Comparison of ENCODE assay signal across 9 cellular contexts in the genomic region with DNA sequence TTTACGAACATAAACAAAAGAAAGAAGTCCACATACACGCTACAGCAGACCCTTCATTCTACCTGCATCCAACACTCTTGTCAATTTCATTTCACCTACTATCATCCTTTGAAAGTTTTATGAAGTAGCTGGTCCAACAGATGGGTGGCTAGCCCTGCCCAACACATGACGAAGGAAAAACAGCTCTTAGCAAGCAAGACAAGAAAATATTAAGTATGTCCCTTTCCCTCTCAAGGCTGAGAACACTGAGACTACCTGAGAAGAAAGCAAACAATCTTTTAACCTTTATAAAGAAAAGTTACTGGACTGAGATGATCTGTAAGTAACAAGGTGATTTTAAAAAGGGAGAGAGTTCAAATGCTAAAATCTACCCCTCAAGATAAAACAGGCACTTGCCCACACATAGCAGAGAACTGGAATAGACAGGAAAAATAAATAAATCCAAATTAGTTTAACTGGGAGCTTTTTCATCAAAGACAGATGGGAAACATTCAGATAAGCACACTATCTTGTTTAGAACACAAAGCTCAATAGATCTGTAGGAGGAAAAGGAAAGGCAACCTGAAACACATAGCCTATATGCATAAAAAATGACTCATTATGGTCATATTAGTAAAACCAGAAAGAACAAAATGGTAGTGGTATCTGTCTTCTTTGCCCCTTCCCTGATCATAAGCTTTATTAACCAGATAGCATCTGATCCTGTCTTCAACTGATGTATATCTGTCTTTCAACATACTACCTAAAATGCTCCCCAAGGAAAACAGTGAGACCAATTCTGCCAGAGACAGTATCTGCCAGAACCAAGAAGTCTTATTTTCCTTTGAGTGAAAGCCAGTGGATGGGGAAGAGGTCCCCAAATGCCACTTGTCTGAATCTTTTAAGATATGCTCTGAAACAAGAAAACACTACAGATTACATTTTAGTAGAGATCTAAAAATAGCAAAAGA.
DNase-seq lines count a peak whose midpoint lies in the region; ATAC-seq and TF ChIP-seq lines count a peak whose summit lies in the region.
"Had no signal": no experiment of that assay in that cellular context is flagged by ENCODE, and none has a peak within 500 bp of the region (broad histone marks: within the 10 kb centered on the region; RNA-seq: fewer than 3 reads in every experiment).

No MANE protein-coding gene starts in this region.

- H3K9me3 ChIP-seq in heart right ventricle, result no peaks in the 10 kb centered on the region
- H3K9me3 ChIP-seq in Caco-2, result no peaks in the 10 kb centered on the region

- H3K36me3 Mint-ChIP-seq in activated naive CD8-positive, alpha-beta T cell treated with anti-CD3 and anti-CD28 coated beads, Interleukin-2, amount 10 ng/mL, durations not matched to agents 7 days and 5 days, result peaks cover 3% of the 10 kb centered on the region
- H3K36me3 Mint-ChIP-seq in Caco-2 (ENCODE audit: insufficient read depth, unreplicated experiment), result peaks cover 6% of the 10 kb centered on the region

- H4K5ac ChIP-seq in mesendoderm (ENCODE audit: low read length), result no peak overlapping the region

- DNase-seq in heart right ventricle, result no peak
- no peak for DNase-seq in left cardiac atrium
- no peak for DNase-seq in activated naive CD8-positive, alpha-beta T cell treated with anti-CD3 and anti-CD28 coated beads, Interleukin-2, amount 10 ng/mL, durations not matched to agents 7 days and 5 days
- DNase-seq in mesendoderm, result no peak
- no peak for DNase-seq in Caco-2
- no peak for DNase-seq in HuH-7.5 (ENCODE audit: low spot score)
- DNase-seq: DMS 273 treated with DMSO at 0.1 percent for 48 hours had no signal

- no peak for TF ChIP-seq CTCF in heart right ventricle (IDR thresholded peaks at IDR 0.05)
- TF ChIP-seq CTCF in Caco-2 (IDR thresholded peaks at IDR 0.05; ENCODE audit: insufficient read depth in 1 of 2, low read depth in 1 of 2, low read length in 1 of 2, severe bottlenecking in 1 of 2, unreplicated experiment in 1 of 2), result no peak

- peak overlapping the region; percentile 86 for H3K4me3 Mint-ChIP-seq in activated naive CD8-positive, alpha-beta T cell treated with anti-CD3 and anti-CD28 coated beads, Interleukin-2, amount 10 ng/mL, durations not matched to agents 7 days and 5 days
- H3K4me3 Mint-ChIP-seq in Caco-2 (ENCODE audit: unreplicated experiment), result no peak overlapping the region

- H3K4me1 Mint-ChIP-seq in activated naive CD8-positive, alpha-beta T cell treated with anti-CD3 and anti-CD28 coated beads, Interleukin-2, amount 10 ng/mL, durations not matched to agents 7 days and 5 days, result peaks cover 47% of the 10 kb centered on the region
- H3K4me1 Mint-ChIP-seq in Caco-2 (ENCODE audit: low read depth, unreplicated experiment), result peaks cover 31% of the 10 kb centered on the region

- no peak overlapping the region for H3K4ac ChIP-seq in mesendoderm (ENCODE audit: low read depth, low read length)

- H4K8ac ChIP-seq in mesendoderm (ENCODE audit: low read depth, low read length), result no peak overlapping the region

- peak overlapping the region in 8 of 10 donors; percentile 5 to 64 (median 46) for H3K27ac ChIP-seq in heart right ventricle
- no peak overlapping the region for H3K27ac ChIP-seq in mesendoderm (ENCODE audit: low read depth, low read length)

- H2AK5ac ChIP-seq in mesendoderm (ENCODE audit: low read length), result no peak overlapping the region

- peak in 2 of 8 donors; percentile 8 to 17 for ATAC-seq in heart right ventricle
- no peak for ATAC-seq in left cardiac atrium
- peak; percentile 34 for ATAC-seq in activated naive CD8-positive, alpha-beta T cell treated with anti-CD3 and anti-CD28 coated beads, Interleukin-2, amount 10 ng/mL, durations not matched to agents 7 days and 5 days (ENCODE audit: low read depth)
- ATAC-seq in HG02938 (IDR thresholded peaks at IDR 0.05; ENCODE audit: unreplicated experiment), result no peak
- no peak for ATAC-seq in HG03139 (IDR thresholded peaks at IDR 0.05; ENCODE audit: unreplicated experiment)

- peak overlapping the region in 9 of 10 donors; percentile 2 to 41 (median 29) for H3K4me3 ChIP-seq in heart right ventricle
- H3K4me3 ChIP-seq in mesendoderm (ENCODE audit: low read length), result no peak overlapping the region
- H3K4me3 ChIP-seq in Caco-2 (ENCODE audit: low read depth, low read length), result no peak overlapping the region

- no peak overlapping the region for H2BK120ac ChIP-seq in mesendoderm (ENCODE audit: low read depth, low read length)

- WGBS in heart right ventricle, 2 donors, result 73 to 80% methylated on average over 3 of the region's 3 CpGs
- WGBS in mesendoderm (ENCODE audit: extremely low coverage, insufficient coverage, low lambda C conversion rate), result no CpG with 5 or more reads among the region's 3 CpGs

- peaks cover 2% of the 10 kb centered on the region for H3K79me1 ChIP-seq in mesendoderm (ENCODE audit: low read length)

- H3K23ac ChIP-seq in mesendoderm (ENCODE audit: low read length), result peak overlapping the region; percentile 89

- H3K56ac ChIP-seq in mesendoderm (ENCODE audit: low read length), result peak overlapping the region; percentile 44

- H3K4me1 ChIP-seq in heart right ventricle, result peaks cover 11 to 64% (median 39%) of the 10 kb centered on the region in 9 donors
- peaks cover 8% of the 10 kb centered on the region for H3K4me1 ChIP-seq in mesendoderm (ENCODE audit: control insufficient read depth, low read depth, low read length)
- peaks cover 16% of the 10 kb centered on the region for H3K4me1 ChIP-seq in Caco-2

- CTCF ChIA-PET in Caco-2 (lab: Charles Lee), result no interaction called here

- no peaks in the 10 kb centered on the region for H3K27me3 Mint-ChIP-seq in activated naive CD8-positive, alpha-beta T cell treated with anti-CD3 and anti-CD28 coated beads, Interleukin-2, amount 10 ng/mL, durations not matched to agents 7 days and 5 days
- H3K27me3 Mint-ChIP-seq in Caco-2 (ENCODE audit: insufficient read depth, unreplicated experiment), result no peaks in the 10 kb centered on the region

- H3K27ac Mint-ChIP-seq in activated naive CD8-positive, alpha-beta T cell treated with anti-CD3 and anti-CD28 coated beads, Interleukin-2, amount 10 ng/mL, durations not matched to agents 7 days and 5 days, result peak overlapping the region; percentile 79
- H3K27ac Mint-ChIP-seq in Caco-2 (ENCODE audit: unreplicated experiment), result no peak overlapping the region

- POLR2A ChIA-PET in activated naive CD8-positive, alpha-beta T cell treated with anti-CD3 and anti-CD28 coated beads, Interleukin-2, amount 10 ng/mL, durations not matched to agents 7 days and 5 days (lab: Charles Lee), result interaction anchor here (2.5 to 2.6 kb wide), 2 partner anchors 105 to 113 kb away, joined by 6 to 14 read pairs; partner anchors contain the start of gene MRTFA
- POLR2A ChIA-PET in Caco-2 (lab: Charles Lee), result no interaction called here

- H3K4me2 ChIP-seq in mesendoderm (ENCODE audit: low read length), result no peak overlapping the region

- H2BK15ac ChIP-seq in mesendoderm (replicated peaks; ENCODE audit: low read depth), result no peak overlapping the region

- no peaks in the 10 kb centered on the region for H3K36me3 ChIP-seq in heart right ventricle
- H3K36me3 ChIP-seq in mesendoderm (ENCODE audit: control insufficient read depth, insufficient read depth, low read length), result no peaks in the 10 kb centered on the region
- H3K36me3 ChIP-seq in Caco-2 (ENCODE audit: control insufficient read depth, insufficient read depth, low read length), result no peaks in the 10 kb centered on the region

- H3K27me3 ChIP-seq in heart right ventricle (no peaks in the 10 kb centered on the region), mesendoderm (ENCODE audit: insufficient read depth, low read length, poor library complexity) (no peaks in the 10 kb centered on the region), Caco-2 (replicated peaks; ENCODE audit: control insufficient read depth, insufficient read depth, low read length) (no peaks in the 10 kb centered on the region)

- no peak overlapping the region for H2BK5ac ChIP-seq in mesendoderm (ENCODE audit: low read length)

- intact Hi-C loops in heart right ventricle (cut with DNase I) (loop anchor here in 3 of 10 donors (5.0 to 10.0 kb wide), 2 partner anchors 47 to 105 kb away; partner anchors contain the start of gene MRTFA (in 2 of the 3)), left cardiac atrium (cut with DNase I) (no loop called here), Caco-2 (cut with micrococcal nuclease; ENCODE audit: unreplicated experiment) (no loop called here)

- no peak overlapping the region for H3K18ac ChIP-seq in mesendoderm (ENCODE audit: low read length)

- peaks cover 7% of the 10 kb centered on the region for H3K79me2 ChIP-seq in mesendoderm (ENCODE audit: control insufficient read depth, insufficient read depth, low read length)

- H3K9ac ChIP-seq in mesendoderm (ENCODE audit: low read length), result peak overlapping the region; percentile 32

- no peaks in the 10 kb centered on the region for H3K9me3 Mint-ChIP-seq in activated naive CD8-positive, alpha-beta T cell treated with anti-CD3 and anti-CD28 coated beads, Interleukin-2, amount 10 ng/mL, durations not matched to agents 7 days and 5 days
- H3K9me3 Mint-ChIP-seq in Caco-2 (ENCODE audit: unreplicated experiment), result no peaks in the 10 kb centered on the region

- no TSS peak for BruUV-seq in Caco-2 (replicated peaks; lab: Mats Ljungman, UMichigan)

Comparison
In these comparisons a context has a peak if more than half of its experiments do, and no peak if none do; other contexts are left out.
1. H3K4me3 ChIP-seq: peak in heart right ventricle (9 of 10); none in mesendoderm (single experiment) and Caco-2 (single experiment).